In genomic region chr11:79920480-79920879, GRCh38 we compare ENCODE assay signal across 33 cellular contexts.
"Had no signal": no experiment of that assay in that cellular context is flagged by ENCODE, and none has a peak within 500 bp of the region (broad histone marks: within the 10 kb centered on the region; RNA-seq: fewer than 3 reads in every experiment).

No MANE protein-coding gene starts in this region.

- H3K36me3 ChIP-seq: MG63 had no signal

- H3K9me3 ChIP-seq: MG63 had no signal

- H3K27ac ChIP-seq: KMS-11 had no signal

- H3K27me3 ChIP-seq: MG63 had no signal

- H3K4me3 ChIP-seq: MG63 had no signal

- DNase-seq: Karpas-422, Kasumi-1, MG63, MM.1S, MV-4-11, NCI-H1048, NCI-H1092, NCI-H1092 treated with DMSO at 0.1 percent for 48 hours, NCI-H1105, NCI-H1105 treated with DMSO at 0.1 percent for 48 hours, NCI-H1417 treated with DMSO at 0.1 percent for 48 hours, NCI-H1436, NCI-H1436 treated with DMSO at 0.1 percent for 48 hours, NCI-H146, NCI-H1694, NCI-H1694 treated with DMSO at 0.1 percent for 48 hours, NCI-H187, NCI-H187 treated with DMSO at 0.1 percent for 48 hours, NCI-H1930, NCI-H2029, NCI-H2029 treated with DMSO at 0.1 percent for 48 hours, NCI-H2081, NCI-H2081 treated with DMSO at 0.1 percent for 48 hours, NCI-H2107, NCI-H2171, NCI-H2171 treated with DMSO at 0.1 percent for 48 hours, NCI-H2227 treated with DMSO at 0.1 percent for 48 hours, NCI-H226, NCI-H345, NCI-H446, NCI-H446 treated with DMSO at 0.1 percent for 48 hours, NCI-H510A had no signal
